ENCODE assay signal across 9 cellular contexts in genomic region chr5:168591302-168592013, GRCh38.
"Had no signal": no experiment of that assay in that cellular context is flagged by ENCODE, and none has a peak within 500 bp of the region (broad histone marks: within the 10 kb centered on the region; RNA-seq: fewer than 3 reads in every experiment).

No MANE protein-coding gene starts in this region.

- H3K4me1 ChIP-seq: esophagus squamous epithelium, left ventricle myocardium inferior, right atrium auricular region had no signal

- ATAC-seq: activated T-cell treated with anti-CD3 and anti-CD28 coated beads, Interleukin-2, amount 50 U/mL, for 4 hours; stimulated activated memory B cell treated with anti-CD40 and anti-IgM and Interleukin-4, amounts not matched to agents 10 μg/mL and 1 μg/mL and 100 μg/mL, for 72 hours had no signal

- DNase-seq: activated CD4-positive, CD25-positive, alpha-beta regulatory T cell; activated effector memory CD4-positive, alpha-beta T cell treated with anti-CD3 and anti-CD28 coated beads, Interleukin-2, amount 50 U/mL, for 16 hours; activated T-cell treated with anti-CD3 and anti-CD28 coated beads, Interleukin-2, amount 50 U/mL, for 4 hours; brain microvascular endothelial cell; dorsolateral prefrontal cortex; esophagus squamous epithelium; left ventricle myocardium inferior had no signal

- H3K4me3 ChIP-seq: dorsolateral prefrontal cortex, esophagus squamous epithelium, left ventricle myocardium inferior, right atrium auricular region had no signal

- H3K9me3 ChIP-seq: esophagus squamous epithelium, left ventricle myocardium inferior, right atrium auricular region had no signal

- H3K27me3 ChIP-seq: brain microvascular endothelial cell, dorsolateral prefrontal cortex, right atrium auricular region had no signal

- H3K27ac ChIP-seq: brain microvascular endothelial cell, dorsolateral prefrontal cortex, esophagus squamous epithelium, left ventricle myocardium inferior, right atrium auricular region had no signal

- H3K36me3 ChIP-seq: brain microvascular endothelial cell, esophagus squamous epithelium, left ventricle myocardium inferior, right atrium auricular region had no signal
